In the genomic region with DNA sequence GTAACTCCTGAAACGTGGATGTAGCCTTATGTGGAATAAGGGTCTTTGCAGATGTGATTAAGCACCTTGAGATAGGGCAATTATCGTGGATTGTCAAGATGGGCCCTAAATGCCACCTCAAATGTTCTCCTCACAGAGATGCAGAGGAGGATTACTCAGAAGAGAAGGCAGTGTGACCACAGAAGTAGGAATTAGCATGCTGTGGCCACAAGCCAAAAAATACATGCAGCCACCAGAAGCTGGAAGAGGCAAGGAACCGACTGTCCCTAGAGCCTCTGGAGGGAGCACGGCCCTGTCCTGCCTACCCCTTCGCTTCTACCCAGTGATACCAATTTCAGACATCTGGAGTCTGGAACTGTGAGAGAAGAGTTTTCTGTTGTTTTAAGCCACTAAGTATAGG, we compare ENCODE assay signal across 10 cellular contexts. TPM values are rescaled to one million over a fixed set of nuclear protein-coding genes. Genes with fewer than 3 reads are reported as not detected.
DNase-seq lines count a peak whose midpoint lies in the region; ATAC-seq and TF ChIP-seq lines count a peak whose summit lies in the region.
"Had no signal": no experiment of that assay in that cellular context is flagged by ENCODE, and none has a peak within 500 bp of the region (broad histone marks: within the 10 kb centered on the region; RNA-seq: fewer than 3 reads in every experiment).

No MANE protein-coding gene starts in this region.

- POLR2A ChIA-PET in MCF 10A (lab: Yijun Ruan, JAX): interaction anchor here (1.6 to 4.3 kb wide), 2 partner anchors 8 to 87 kb away, joined by 5 to 27 read pairs; no protein-coding TSS in a partner anchor

- peak overlapping the region; percentile 42 for H3K27ac Mint-ChIP-seq in MCF 10A (ENCODE audit: low read depth, unreplicated experiment)
- no peak overlapping the region for H3K27ac Mint-ChIP-seq in endothelial cell (ENCODE audit: unreplicated experiment)

- intact Hi-C loops in MCF 10A (cut with micrococcal nuclease) (loop anchor here (5.0 kb wide), 4 partner anchors 36 to 319 kb away; no protein-coding TSS in a partner anchor), breast epithelium (cut with DNase I; ENCODE audit: low total_unique reads) (no loop called here), left cardiac atrium (cut with DNase I) (no loop called here), tibial artery (cut with DNase I; ENCODE audit: low total_unique reads) (no loop called here)

- no peaks in the 10 kb centered on the region for H3K27me3 Mint-ChIP-seq in MCF 10A (ENCODE audit: insufficient read depth, unreplicated experiment)
- H3K27me3 Mint-ChIP-seq in endothelial cell (ENCODE audit: unreplicated experiment): no peaks in the 10 kb centered on the region

- H3K27me3 ChIP-seq in breast epithelium (no peaks in the 10 kb centered on the region), tibial artery (no peaks in the 10 kb centered on the region)

- TF ChIP-seq CTCF in MCF 10A (IDR thresholded peaks at IDR 0.05; ENCODE audit: unreplicated experiment): no peak
- TF ChIP-seq CTCF in breast epithelium (IDR thresholded peaks at IDR 0.05): no peak
- TF ChIP-seq CTCF in tibial artery (IDR thresholded peaks at IDR 0.05): peak in 1 of 2 experiments; percentile 13
- TF ChIP-seq CTCF in endothelial cell (IDR thresholded peaks at IDR 0.05; ENCODE audit: unreplicated experiment): no peak

- no peak overlapping the region for H3K4me3 Mint-ChIP-seq in MCF 10A (ENCODE audit: unreplicated experiment)
- H3K4me3 Mint-ChIP-seq in endothelial cell (ENCODE audit: unreplicated experiment): no peak overlapping the region
- H3K4me3 Mint-ChIP-seq: CD14-positive monocyte had no signal

- CTCF ChIA-PET in MCF 10A (lab: Yijun Ruan, JAX): interaction anchor here (0.6 to 4.5 kb wide), 28 partner anchors 9 to 492 kb away, joined by 3 to 144 read pairs (median 5); no protein-coding TSS in a partner anchor

- no peak overlapping the region for H3K4me3 ChIP-seq in breast epithelium
- H3K4me3 ChIP-seq in tibial artery: no peak overlapping the region

- no peaks in the 10 kb centered on the region for H3K4me1 ChIP-seq in breast epithelium
- peaks cover 0 to 39% (median 21%) of the 10 kb centered on the region in 4 donors for H3K4me1 ChIP-seq in tibial artery

- H3K9me3 Mint-ChIP-seq in MCF 10A (ENCODE audit: unreplicated experiment) (no peaks in the 10 kb centered on the region), endothelial cell (ENCODE audit: unreplicated experiment) (no peaks in the 10 kb centered on the region)
- H3K9me3 Mint-ChIP-seq: CD14-positive monocyte had no signal

- H3K27ac ChIP-seq in breast epithelium (no peak overlapping the region), tibial artery (peak overlapping the region; percentile 26 to 48)

- TF ChIP-seq POLR2A in breast epithelium (IDR thresholded peaks at IDR 0.05): no peak

- DNase-seq in MCF 10A (ENCODE audit: unreplicated experiment): peak; percentile 73
- DNase-seq in breast epithelium (ENCODE audit: low spot score in 2 of 2): no peak
- peak; percentile 7 for DNase-seq in T1000 (lab: John Stamatoyannopoulos, UW)
- peak; percentile 40 for DNase-seq in left cardiac atrium
- peak; percentile 62 to 83 for DNase-seq in tibial artery
- DNase-seq in activated CD4-positive, CD25-positive, alpha-beta regulatory T cell (lab: John Stamatoyannopoulos, UW): no peak
- DNase-seq in OCI-M2 (lab: John Stamatoyannopoulos, UW; ENCODE audit: unreplicated experiment): no peak
- no peak for DNase-seq in endothelial cell (ENCODE audit: low spot score)
- DNase-seq: SHP77 had no signal

- H3K4me1 Mint-ChIP-seq in MCF 10A (ENCODE audit: insufficient read depth, unreplicated experiment): peaks cover 21% of the 10 kb centered on the region
- peaks cover 23% of the 10 kb centered on the region for H3K4me1 Mint-ChIP-seq in endothelial cell (ENCODE audit: unreplicated experiment)

- H3K36me3 ChIP-seq in breast epithelium (no peaks in the 10 kb centered on the region), tibial artery (no peaks in the 10 kb centered on the region)

- BruUV-seq in MCF 10A (replicated peaks; lab: Mats Ljungman, UMichigan): no TSS peak

- no peaks in the 10 kb centered on the region for H3K9me3 ChIP-seq in breast epithelium
- no peaks in the 10 kb centered on the region for H3K9me3 ChIP-seq in tibial artery

- no peaks in the 10 kb centered on the region for H3K36me3 Mint-ChIP-seq in MCF 10A (ENCODE audit: insufficient read depth, unreplicated experiment)
- no peaks in the 10 kb centered on the region for H3K36me3 Mint-ChIP-seq in endothelial cell (ENCODE audit: low read depth, unreplicated experiment)
- H3K36me3 Mint-ChIP-seq: CD14-positive monocyte had no signal

- peak; percentile 48 to 82 for ATAC-seq in left cardiac atrium

RNA-seq across cellular contexts. Expression of a gene that starts 47.3 kb away (rescaled TPM):
- total RNA-seq in MCF 10A (2022): 22.2 and 32.3 TPM in 2 replicates
- 10 to 100 TPM; 30.5 to 42.6 (median 34.4) TPM for total RNA-seq in breast epithelium
- 100 to 1,000 TPM; 110 to 142 TPM for total RNA-seq in left cardiac atrium
- 124 TPM for total RNA-seq in endothelial cell (ENCODE audit: unreplicated experiment)

Comparison
In these comparisons a context has a peak if more than half of its experiments do, and no peak if none do; other contexts are left out.
1. DNase-seq: peak in MCF 10A (single experiment), T1000 (single experiment), left cardiac atrium (single experiment) and tibial artery (2 of 2); none in breast epithelium (0 of 2), activated CD4-positive, CD25-positive, alpha-beta regulatory T cell (0 of 4), OCI-M2 (single experiment) and endothelial cell (single experiment).
2. H3K27ac ChIP-seq: peak in tibial artery (2 of 2); none in breast epithelium (0 of 2).